Comparison of ENCODE assay signal across 10 cellular contexts in the genomic region with DNA sequence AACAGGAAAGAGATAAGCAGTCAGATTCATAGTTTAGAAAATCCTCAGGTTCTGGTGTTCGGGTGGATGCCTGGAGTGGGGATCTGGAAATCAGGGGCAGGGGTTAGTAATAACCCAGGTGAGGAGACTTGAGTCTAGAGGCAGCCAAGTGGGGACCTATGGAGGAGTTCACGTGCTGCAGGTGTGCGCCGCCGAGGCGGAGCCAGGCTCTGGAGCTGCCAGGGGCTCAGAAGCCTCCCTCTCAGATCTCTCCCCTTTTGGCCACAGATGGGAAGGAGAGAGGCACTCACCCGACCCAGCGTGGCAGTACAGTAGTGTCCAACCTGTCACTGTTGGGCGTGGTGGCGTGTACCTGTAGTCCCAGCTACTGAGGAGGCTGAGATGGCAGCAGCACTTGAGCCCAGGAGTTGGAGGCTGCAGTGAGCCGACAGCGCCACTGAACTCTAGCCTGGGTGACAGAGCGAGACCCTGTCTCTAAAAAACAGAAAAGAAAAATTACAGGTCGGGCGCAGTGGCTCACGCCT. TPM values are rescaled to one million over a fixed set of nuclear protein-coding genes. Genes with fewer than 3 reads are reported as not detected.
A peak's percentile ranks its signal among the peaks of the same experiment; 100 is the strongest.
DNase-seq lines count a peak whose midpoint lies in the region; ATAC-seq and TF ChIP-seq lines count a peak whose summit lies in the region.
"Had no signal": no experiment of that assay in that cellular context is flagged by ENCODE, and none has a peak within 500 bp of the region (broad histone marks: within the 10 kb centered on the region; RNA-seq: fewer than 3 reads in every experiment).

No MANE protein-coding gene starts in this region.

- no peak overlapping the region for H3K4me2 ChIP-seq in GM23248 (ENCODE audit: unreplicated experiment)

- no peaks in the 10 kb centered on the region for H3K27me3 Mint-ChIP-seq in activated naive CD4-positive, alpha-beta T cell treated with anti-CD3 and anti-CD28 coated beads, Interleukin-2, amount 50 U/mL, for 24 hours
- H3K27me3 Mint-ChIP-seq in activated naive CD8-positive, alpha-beta T cell treated with anti-CD3 and anti-CD28 coated beads, Interleukin-2, amount 10 ng/mL, durations not matched to agents 7 days and 5 days = no peaks in the 10 kb centered on the region
- no peaks in the 10 kb centered on the region for H3K27me3 Mint-ChIP-seq in naive B cell

- H3K36me3 Mint-ChIP-seq in activated naive CD4-positive, alpha-beta T cell treated with anti-CD3 and anti-CD28 coated beads, Interleukin-2, amount 50 U/mL, for 24 hours = no peaks in the 10 kb centered on the region
- H3K36me3 Mint-ChIP-seq in activated naive CD8-positive, alpha-beta T cell treated with anti-CD3 and anti-CD28 coated beads, Interleukin-2, amount 10 ng/mL, durations not matched to agents 7 days and 5 days = peaks cover 3% of the 10 kb centered on the region
- no peaks in the 10 kb centered on the region for H3K36me3 Mint-ChIP-seq in naive B cell

- TF ChIP-seq EP300 in upper lobe of left lung (IDR thresholded peaks at IDR 0.05) = no peak

- H4K20me1 ChIP-seq in GM23248 (ENCODE audit: insufficient read depth) = no peaks in the 10 kb centered on the region

- H3K9me2 ChIP-seq in GM23248 (ENCODE audit: insufficient read depth) = no peaks in the 10 kb centered on the region

- peaks cover 45% of the 10 kb centered on the region for H3K4me1 Mint-ChIP-seq in activated naive CD4-positive, alpha-beta T cell treated with anti-CD3 and anti-CD28 coated beads, Interleukin-2, amount 50 U/mL, for 24 hours
- peaks cover 52% of the 10 kb centered on the region for H3K4me1 Mint-ChIP-seq in activated naive CD8-positive, alpha-beta T cell treated with anti-CD3 and anti-CD28 coated beads, Interleukin-2, amount 10 ng/mL, durations not matched to agents 7 days and 5 days
- peaks cover 34 to 63% (median 46%) of the 10 kb centered on the region in 3 donors for H3K4me1 Mint-ChIP-seq in naive B cell

- H3K27ac Mint-ChIP-seq in activated naive CD4-positive, alpha-beta T cell treated with anti-CD3 and anti-CD28 coated beads, Interleukin-2, amount 50 U/mL, for 24 hours = peak overlapping the region; percentile 72
- H3K27ac Mint-ChIP-seq in activated naive CD8-positive, alpha-beta T cell treated with anti-CD3 and anti-CD28 coated beads, Interleukin-2, amount 10 ng/mL, durations not matched to agents 7 days and 5 days = peak overlapping the region; percentile 81
- peak overlapping the region; percentile 71 to 99 (median 90) for H3K27ac Mint-ChIP-seq in naive B cell

- 91 to 98% methylated on average over 14 to 16 of the region's 16 CpGs for WGBS in upper lobe of left lung, 2 donors
- 95% methylated on average over 15 to 16 of the region's 16 CpGs for WGBS in GM23248 (ENCODE audit: low coverage in 1 of 2, low lambda C conversion rate in 2 of 2, missing lambda C conversion rate in 2 of 2), 2 experiments

- H3K9me3 ChIP-seq in upper lobe of left lung = no peaks in the 10 kb centered on the region
- H3K9me3 ChIP-seq in GM23248 (ENCODE audit: low read depth) = no peaks in the 10 kb centered on the region

- POLR2A ChIA-PET in activated naive CD8-positive, alpha-beta T cell treated with anti-CD3 and anti-CD28 coated beads, Interleukin-2, amount 10 ng/mL, durations not matched to agents 7 days and 5 days (lab: Charles Lee) = interaction anchor here (0.7 to 3.5 kb wide), 6 partner anchors 18 to 122 kb away, joined by 3 to 13 read pairs (median 4); a partner anchor contains a TSS

- in situ Hi-C loops in GM23248 (cut with MboI) = no loop called here

- H3K4me1 ChIP-seq in upper lobe of left lung (peaks cover 61 to 74% (median 67%) of the 10 kb centered on the region in 4 donors), GM23248 (ENCODE audit: insufficient read depth) (peaks cover 7% of the 10 kb centered on the region; the same call in 1 of the 2 replicates)

- H3K36me3 ChIP-seq in upper lobe of left lung (no peaks in the 10 kb centered on the region), GM23248 (ENCODE audit: low read depth) (no peaks in the 10 kb centered on the region)

- H3K4me3 Mint-ChIP-seq in activated naive CD4-positive, alpha-beta T cell treated with anti-CD3 and anti-CD28 coated beads, Interleukin-2, amount 50 U/mL, for 24 hours = peak overlapping the region; percentile 79
- peak overlapping the region; percentile 56 for H3K4me3 Mint-ChIP-seq in activated naive CD8-positive, alpha-beta T cell treated with anti-CD3 and anti-CD28 coated beads, Interleukin-2, amount 10 ng/mL, durations not matched to agents 7 days and 5 days
- H3K4me3 Mint-ChIP-seq in naive B cell = peak overlapping the region; percentile 65 to 88 (median 76)

- no peak overlapping the region for H2AFZ ChIP-seq in GM23248

- TF ChIP-seq POLR2A in upper lobe of left lung (IDR thresholded peaks at IDR 0.05) = no peak

- H3K79me2 ChIP-seq in GM23248 (ENCODE audit: insufficient read depth) = no peaks in the 10 kb centered on the region

- H3K9ac ChIP-seq in GM23248 = no peak overlapping the region

- no peak for ATAC-seq in activated naive CD8-positive, alpha-beta T cell treated with anti-CD3 and anti-CD28 coated beads, Interleukin-2, amount 10 ng/mL, durations not matched to agents 7 days and 5 days (ENCODE audit: low read depth)
- no peak for ATAC-seq in naive B cell (ENCODE audit: low read depth in 2 of 2)
- no peak for ATAC-seq in upper lobe of left lung (ENCODE audit: low FRiP score in 2 of 2)

- TF ChIP-seq CTCF in upper lobe of left lung (IDR thresholded peaks at IDR 0.05) = no peak

- no peak for DNase-seq in activated naive CD4-positive, alpha-beta T cell treated with anti-CD3 and anti-CD28 coated beads, Interleukin-2, amount 50 U/mL, for 16 hours
- DNase-seq in activated naive CD8-positive, alpha-beta T cell treated with anti-CD3 and anti-CD28 coated beads, Interleukin-2, amount 10 ng/mL, durations not matched to agents 7 days and 5 days = no peak
- DNase-seq in naive B cell (no peak), upper lobe of left lung (no peak), iPS-NIHi11 (ENCODE audit: low spot score) (no peak), GM23248 (no peak), head of caudate nucleus (no peak)
- DNase-seq: erythroblast, NCI-H345 had no signal

- peaks cover 7% of the 10 kb centered on the region; the same call in 1 of the 2 replicates for H3F3A ChIP-seq in GM23248 (ENCODE audit: insufficient read depth)

- H3K27me3 ChIP-seq in upper lobe of left lung = no peaks in the 10 kb centered on the region
- no peaks in the 10 kb centered on the region for H3K27me3 ChIP-seq in GM23248 (replicated peaks; ENCODE audit: insufficient read depth)

- intact Hi-C loops in head of caudate nucleus (cut with DNase I) = loop anchor here (5.0 kb wide), 1 partner anchor 57 kb away; no protein-coding TSS in a partner anchor

- no peak overlapping the region for H3K4me3 ChIP-seq in upper lobe of left lung
- H3K4me3 ChIP-seq in GM23248 = no peak overlapping the region

- no peaks in the 10 kb centered on the region for H3K9me3 Mint-ChIP-seq in activated naive CD4-positive, alpha-beta T cell treated with anti-CD3 and anti-CD28 coated beads, Interleukin-2, amount 50 U/mL, for 24 hours
- no peaks in the 10 kb centered on the region for H3K9me3 Mint-ChIP-seq in activated naive CD8-positive, alpha-beta T cell treated with anti-CD3 and anti-CD28 coated beads, Interleukin-2, amount 10 ng/mL, durations not matched to agents 7 days and 5 days
- no peaks in the 10 kb centered on the region for H3K9me3 Mint-ChIP-seq in naive B cell

- H3K27ac ChIP-seq in upper lobe of left lung (peak overlapping the region; percentile 89 to 96 (median 94)), GM23248 (no peak overlapping the region)

RNA-seq across cellular contexts. Expression of a gene that starts 27.5 kb away (rescaled TPM):
- total RNA-seq in activated naive CD8-positive, alpha-beta T cell treated with anti-CD3 and anti-CD28 coated beads, Interleukin-2, amount 10 ng/mL, durations not matched to agents 7 days and 5 days = 10 to 100 TPM; 64.5 to 64.6 TPM
- 100 to 1,000 TPM in 5 of 6 donors, 10 to 100 TPM in 1; 97.1 to 130 (median 108) TPM for polyA plus RNA-seq in naive B cell (ENCODE audit: low read depth in 6 of 6)
- total RNA-seq in upper lobe of left lung = 10 to 100 TPM; 30.4 to 69.5 (median 53.6) TPM
- 24.0 and 33.1 TPM in 2 replicates for total RNA-seq in GM23248 (2014; rRNA removed; shearing (Covaris generic))
- 104 and 109 TPM in 2 replicates for polyA plus RNA-seq in GM23248 (2016; fragmentation: Nextera tagmentation; extraction: Ambion mirVana)

RNA-seq across cellular contexts. Expression of a gene that starts 52.9 kb away (rescaled TPM):
- total RNA-seq in activated naive CD8-positive, alpha-beta T cell treated with anti-CD3 and anti-CD28 coated beads, Interleukin-2, amount 10 ng/mL, durations not matched to agents 7 days and 5 days = 10 to 100 TPM; 10.9 to 12.0 TPM
- polyA plus RNA-seq in naive B cell (ENCODE audit: low read depth in 6 of 6) (1 to 10 TPM; 2.0 to 6.3 (median 3.2) TPM), GM23248 (2016; fragmentation: Nextera tagmentation; extraction: Ambion mirVana) (5.0 and 6.5 TPM in 2 replicates)
- 10 to 100 TPM in 4 of 6 donors, 1 to 10 TPM in 2; 6.0 to 27.2 (median 12.9) TPM for total RNA-seq in upper lobe of left lung
- total RNA-seq in GM23248 (2014; rRNA removed; shearing (Covaris generic)) = 4.2 and 4.4 TPM in 2 replicates
